8 cellular contexts compared by ENCODE assay signal in genomic region chr11:65663634-65664200, GRCh38. TPM values are rescaled to one million over a fixed set of nuclear protein-coding genes. Genes with fewer than 3 reads are reported as not detected.
DNase-seq lines count a peak whose midpoint lies in the region; ATAC-seq and TF ChIP-seq lines count a peak whose summit lies in the region.

No MANE protein-coding gene starts in this region.

- intact Hi-C loops in HCT116 (cut with micrococcal nuclease) (no loop called here), prostate gland (cut with DNase I) (loop anchor here (5.0 kb wide), 1 partner anchor 86 kb away; the partner anchor contains the start of gene EHBP1L1)

- peaks cover 35% of the 10 kb centered on the region for H3K79me2 ChIP-seq in HCT116 (ENCODE audit: insufficient read depth, low read length)
- peaks cover 22% of the 10 kb centered on the region for H3K79me2 ChIP-seq in OCI-LY3 (ENCODE audit: low read length)

- TF ChIP-seq RAD21 in HCT116 (IDR thresholded peaks at IDR 0.05; ENCODE audit: low read depth) = no peak

- H3K27ac ChIP-seq in HCT116 (ENCODE audit: low read depth, low read length) (peak overlapping the region; percentile 95), OCI-LY3 (ENCODE audit: low read length) (peak overlapping the region; percentile 89), prostate gland (peak overlapping the region; percentile 98 to 99)

- BruUV-seq in HCT116 (replicated peaks; lab: Mats Ljungman, UMichigan) = no TSS peak

- no peaks in the 10 kb centered on the region for H3K4me1 ChIP-seq in ES-I3 (ENCODE audit: insufficient read depth, low read length)
- peaks cover 17 to 24% of the 10 kb centered on the region in 2 experiments for H3K4me1 ChIP-seq in HCT116 (ENCODE audit: control insufficient read depth in 1 of 2, insufficient read depth in 2 of 2, low read length in 2 of 2)
- peaks cover 11% of the 10 kb centered on the region for H3K4me1 ChIP-seq in OCI-LY3 (ENCODE audit: low read length)
- peaks cover 15% of the 10 kb centered on the region for H3K4me1 ChIP-seq in prostate gland (replicated peaks)

- H3K9me3 ChIP-seq in ES-I3 (ENCODE audit: control insufficient read depth, insufficient read depth, low read length) = no peaks in the 10 kb centered on the region
- H3K9me3 ChIP-seq in HCT116 (ENCODE audit: control insufficient read depth in 1 of 2, insufficient read depth in 1 of 2, low read depth in 1 of 2, low read length in 2 of 2) = no peaks in the 10 kb centered on the region
- no peaks in the 10 kb centered on the region for H3K9me3 ChIP-seq in OCI-LY3 (ENCODE audit: insufficient read depth, low read length)
- no peaks in the 10 kb centered on the region for H3K9me3 ChIP-seq in prostate gland

- POLR2A ChIA-PET in HCT116 (lab: Charles Lee) = interaction anchor here (1.1 to 3.1 kb wide), 3 partner anchors 11 to 48 kb away, joined by 4 to 24 read pairs (median 5); partner anchors contain the start of gene PCNX3

- H3K9me2 ChIP-seq in HCT116 (ENCODE audit: insufficient read depth) = no peaks in the 10 kb centered on the region

- TF ChIP-seq CTCF in HCT116 (IDR thresholded peaks at IDR 0.05 in 2 of 3, conservative IDR thresholded peaks at IDR 0.05 in 1 of 3; ENCODE audit: borderline replicate concordance in 1 of 3, insufficient read depth in 1 of 3, low read depth in 2 of 3, low read length in 2 of 3) (no peak), OCI-LY3 (IDR thresholded peaks at IDR 0.05; ENCODE audit: low read depth, low read length) (no peak), astrocyte of the cerebellum (IDR thresholded peaks at IDR 0.05; ENCODE audit: low read depth, low read length, missing control alignments) (no peak), prostate gland (IDR thresholded peaks at IDR 0.05) (peak in 1 of 4 experiments; percentile 17)

- H3K27me3 ChIP-seq in HCT116 (ENCODE audit: insufficient read depth, low read length) (no peaks in the 10 kb centered on the region), OCI-LY3 (ENCODE audit: low read depth, low read length) (no peaks in the 10 kb centered on the region), prostate gland (replicated peaks; ENCODE audit: insufficient read depth) (no peaks in the 10 kb centered on the region)

- H3K4me2 ChIP-seq in HCT116 (ENCODE audit: low read length) = peak overlapping the region; percentile 88
- peak overlapping the region; percentile 73 for H3K4me2 ChIP-seq in OCI-LY3 (ENCODE audit: low read length)

- H4K20me1 ChIP-seq in HCT116 (ENCODE audit: insufficient read depth) (no peaks in the 10 kb centered on the region), OCI-LY3 (ENCODE audit: insufficient read depth, low read length) (peaks cover 4% of the 10 kb centered on the region; the same call in 1 of the 2 replicates)

- WGBS in prostate gland = 3% methylated on average over 13 of the region's 15 CpGs

- ATAC-seq in HCT116 (peak; percentile 48), GM18861 (IDR thresholded peaks at IDR 0.05; ENCODE audit: unreplicated experiment) (no peak)

- H3K4me3 ChIP-seq in HCT116 (replicated peaks in 1 of 2; ENCODE audit: low read depth in 1 of 2, low read length in 2 of 2) = peak overlapping the region; percentile 86 to 100
- H3K4me3 ChIP-seq in OCI-LY3 (ENCODE audit: low read length) = peak overlapping the region; percentile 97
- peak overlapping the region; percentile 76 for H3K4me3 ChIP-seq in astrocyte of the cerebellum (ENCODE audit: low read depth, low read length)
- peak overlapping the region; percentile 97 to 100 for H3K4me3 ChIP-seq in prostate gland

- in situ Hi-C loops in astrocyte of the cerebellum (cut with HindIII; ENCODE audit: low sequenced_read_pairs) = no loop called here

- peaks cover 9% of the 10 kb centered on the region for H3K36me3 ChIP-seq in ES-I3 (ENCODE audit: insufficient read depth, low read length)
- peaks cover 18 to 25% of the 10 kb centered on the region in 2 experiments; a peak in 3 of 4 replicates for H3K36me3 ChIP-seq in HCT116 (ENCODE audit: control insufficient read depth in 1 of 2, insufficient read depth in 2 of 2, low read length in 2 of 2)
- peaks cover 24% of the 10 kb centered on the region for H3K36me3 ChIP-seq in OCI-LY3 (replicated peaks; ENCODE audit: low read depth, low read length)
- peaks cover 6 to 9% of the 10 kb centered on the region in 2 donors for H3K36me3 ChIP-seq in prostate gland

- DNase-seq in HCT116 (ENCODE audit: low read depth, low spot score) (no peak), astrocyte of the cerebellum (ENCODE audit: low read depth) (no peak), hepatic stellate cell (ENCODE audit: low spot score) (peak; percentile 63), prostate gland (ENCODE audit: low spot score) (no peak), NCI-H1436 treated with DMSO at 0.1 percent for 48 hours (lab: John Stamatoyannopoulos, UW) (no peak)

- CTCF ChIA-PET in HCT116 (lab: Charles Lee) = interaction anchor here (0.7 to 1.4 kb wide), 5 partner anchors 26 to 196 kb away, joined by 3 to 4 read pairs (median 4); partner anchors contain the start of genes KAT5, MUS81 and SIPA1

- peak overlapping the region; percentile 88 for H3K9ac ChIP-seq in ES-I3 (ENCODE audit: low read depth, low read length)
- peak overlapping the region; percentile 95 for H3K9ac ChIP-seq in HCT116 (ENCODE audit: low read length)
- H3K9ac ChIP-seq in OCI-LY3 (ENCODE audit: low read length) = peak overlapping the region; percentile 87

- peak overlapping the region; percentile 2 for H2AFZ ChIP-seq in HCT116 (ENCODE audit: low read depth, low read length, poor library complexity, severe bottlenecking)
- H2AFZ ChIP-seq in OCI-LY3 (ENCODE audit: low read depth, low read length) = peak overlapping the region; percentile 2; the same call in 1 of the 2 replicates

- RAD21 ChIA-PET in HCT116 (lab: Charles Lee; ENCODE audit: low non-redundant PET in 1 of 2, low total read pairs in 2 of 2, uncharacterized antibody in 2 of 2, unreplicated experiment in 2 of 2) = interaction anchor here (0.6 to 1.0 kb wide), 2 partner anchors 38 to 124 kb away, joined by 6 to 7 read pairs; no protein-coding TSS in a partner anchor

- TF ChIP-seq POLR2A in HCT116 (IDR thresholded peaks at IDR 0.05; ENCODE audit: borderline replicate concordance, extremely low read depth, insufficient read depth, insufficient read length) (no peak), prostate gland (IDR thresholded peaks at IDR 0.05) (peak; percentile 6)

TF ChIP-seq in HCT116, 20 proteins besides CTCF, POLR2A, EP300 and RAD21:
- peak; percentile 61; the same call in 1 of the 2 replicates for TF ChIP-seq EGR1 (IDR thresholded peaks at IDR 0.05; ENCODE audit: low read depth)
- no peak for TF ChIP-seq TCF7L2 (IDR thresholded peaks at IDR 0.05; ENCODE audit: borderline replicate concordance, extremely low read depth, insufficient read depth, insufficient read length)
- no peak for TF ChIP-seq ZBTB33 (IDR thresholded peaks at IDR 0.05; ENCODE audit: extremely low read depth, insufficient replicate concordance, low read length)
- TF ChIP-seq EZH2phosphoT487 (IDR thresholded peaks at IDR 0.05; ENCODE audit: borderline replicate concordance) = no peak
- no peak for TF ChIP-seq JUND (IDR thresholded peaks at IDR 0.05)
- no peak for TF ChIP-seq CEBPB (IDR thresholded peaks at IDR 0.05; ENCODE audit: low read depth)
- no peak for TF ChIP-seq CBX3 (IDR thresholded peaks at IDR 0.05; ENCODE audit: low read depth)
- TF ChIP-seq SP1 (IDR thresholded peaks at IDR 0.05; ENCODE audit: low read depth) = no peak
- TF ChIP-seq SRF (IDR thresholded peaks at IDR 0.05; ENCODE audit: low read depth) = no peak
- peak; percentile 31; the same call in 1 of the 2 replicates for TF ChIP-seq SIN3A (IDR thresholded peaks at IDR 0.05; ENCODE audit: low read depth)
- TF ChIP-seq MAX (IDR thresholded peaks at IDR 0.05) = no peak
- no peak for TF ChIP-seq FOSL1 (IDR thresholded peaks at IDR 0.05; ENCODE audit: low read depth)
- no peak for TF ChIP-seq POLR2AphosphoS5 (IDR thresholded peaks at IDR 0.05; ENCODE audit: low read depth, low read length)
- no peak for TF ChIP-seq ZNF274 (IDR thresholded peaks at IDR 0.05; ENCODE audit: low read depth, low read length)

RNA-seq across cellular contexts. Expression of gene RELA, which starts 1.0 kb away (rescaled TPM):
- total RNA-seq in HCT116 (2021; ENCODE audit: unreplicated experiment) (78.5 TPM), prostate gland (10 to 100 TPM; 51.8 to 98.4 TPM)
- polyA plus RNA-seq in HCT116 (2012) = 95.2 and 115 TPM in 2 replicates

RNA-seq across cellular contexts. Expression of gene SIPA1, which starts 25.8 kb away (rescaled TPM):
- total RNA-seq in HCT116 (2021; ENCODE audit: unreplicated experiment) = 105 TPM
- 88.0 and 91.4 TPM in 2 replicates for polyA plus RNA-seq in HCT116 (2012)
- total RNA-seq in prostate gland = 10 to 100 TPM; 38.2 to 45.2 TPM

RNA-seq across cellular contexts. Expression of gene PCNX3, which starts 48.1 kb away (rescaled TPM):
- 50.4 TPM for total RNA-seq in HCT116 (2021; ENCODE audit: unreplicated experiment)
- 32.6 and 43.2 TPM in 2 replicates for polyA plus RNA-seq in HCT116 (2012)
- total RNA-seq in prostate gland = 10 to 100 TPM; 32.0 to 67.9 TPM

RNA-seq across cellular contexts. Expression of gene KAT5, which starts 48.3 kb away (rescaled TPM):
- total RNA-seq in HCT116 (2021; ENCODE audit: unreplicated experiment) (78.7 TPM), prostate gland (100 to 1,000 TPM in 1 of 2 donors, 10 to 100 TPM in 1; 74.8 to 107 TPM)
- polyA plus RNA-seq in HCT116 (2012) = 65.0 and 76.8 TPM in 2 replicates

RNA-seq across cellular contexts. Expression of gene MAP3K11, which starts 49.7 kb away (rescaled TPM):
- total RNA-seq in HCT116 (2021; ENCODE audit: unreplicated experiment) (59.8 TPM), prostate gland (10 to 100 TPM; 42.7 to 67.9 TPM)
- 38.4 and 39.6 TPM in 2 replicates for polyA plus RNA-seq in HCT116 (2012)
